Comparison of ENCODE assay signal across 1 cellular context in the genomic region with DNA sequence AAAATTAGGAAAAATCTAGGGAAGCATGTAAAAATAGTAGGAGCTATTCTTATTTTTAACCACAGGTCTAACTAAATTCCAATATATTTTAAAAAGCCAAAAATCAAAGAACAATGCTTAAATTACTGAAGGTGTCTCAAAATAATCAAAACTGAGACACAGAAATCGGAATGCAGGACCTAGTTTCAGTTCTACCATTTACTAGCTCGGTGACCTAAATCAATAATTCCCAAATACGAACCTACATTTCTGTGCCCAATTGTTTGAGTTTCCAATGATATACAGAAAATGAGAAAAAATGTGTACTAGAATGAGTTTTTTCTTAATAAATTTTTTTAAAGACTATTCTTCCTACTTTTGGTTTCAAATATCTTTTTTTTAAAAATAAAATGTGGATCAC.
TF ChIP-seq lines count a peak whose summit lies in the region.

No MANE protein-coding gene starts in this region.

TF ChIP-seq in GM23338, 12 proteins besides CTCF, POLR2A, EP300 and RAD21 (continued from another document):
- no peak for TF ChIP-seq EZH2 (IDR thresholded peaks at IDR 0.05; ENCODE audit: low read depth, unreplicated experiment)
- TF ChIP-seq, protein P1, sequence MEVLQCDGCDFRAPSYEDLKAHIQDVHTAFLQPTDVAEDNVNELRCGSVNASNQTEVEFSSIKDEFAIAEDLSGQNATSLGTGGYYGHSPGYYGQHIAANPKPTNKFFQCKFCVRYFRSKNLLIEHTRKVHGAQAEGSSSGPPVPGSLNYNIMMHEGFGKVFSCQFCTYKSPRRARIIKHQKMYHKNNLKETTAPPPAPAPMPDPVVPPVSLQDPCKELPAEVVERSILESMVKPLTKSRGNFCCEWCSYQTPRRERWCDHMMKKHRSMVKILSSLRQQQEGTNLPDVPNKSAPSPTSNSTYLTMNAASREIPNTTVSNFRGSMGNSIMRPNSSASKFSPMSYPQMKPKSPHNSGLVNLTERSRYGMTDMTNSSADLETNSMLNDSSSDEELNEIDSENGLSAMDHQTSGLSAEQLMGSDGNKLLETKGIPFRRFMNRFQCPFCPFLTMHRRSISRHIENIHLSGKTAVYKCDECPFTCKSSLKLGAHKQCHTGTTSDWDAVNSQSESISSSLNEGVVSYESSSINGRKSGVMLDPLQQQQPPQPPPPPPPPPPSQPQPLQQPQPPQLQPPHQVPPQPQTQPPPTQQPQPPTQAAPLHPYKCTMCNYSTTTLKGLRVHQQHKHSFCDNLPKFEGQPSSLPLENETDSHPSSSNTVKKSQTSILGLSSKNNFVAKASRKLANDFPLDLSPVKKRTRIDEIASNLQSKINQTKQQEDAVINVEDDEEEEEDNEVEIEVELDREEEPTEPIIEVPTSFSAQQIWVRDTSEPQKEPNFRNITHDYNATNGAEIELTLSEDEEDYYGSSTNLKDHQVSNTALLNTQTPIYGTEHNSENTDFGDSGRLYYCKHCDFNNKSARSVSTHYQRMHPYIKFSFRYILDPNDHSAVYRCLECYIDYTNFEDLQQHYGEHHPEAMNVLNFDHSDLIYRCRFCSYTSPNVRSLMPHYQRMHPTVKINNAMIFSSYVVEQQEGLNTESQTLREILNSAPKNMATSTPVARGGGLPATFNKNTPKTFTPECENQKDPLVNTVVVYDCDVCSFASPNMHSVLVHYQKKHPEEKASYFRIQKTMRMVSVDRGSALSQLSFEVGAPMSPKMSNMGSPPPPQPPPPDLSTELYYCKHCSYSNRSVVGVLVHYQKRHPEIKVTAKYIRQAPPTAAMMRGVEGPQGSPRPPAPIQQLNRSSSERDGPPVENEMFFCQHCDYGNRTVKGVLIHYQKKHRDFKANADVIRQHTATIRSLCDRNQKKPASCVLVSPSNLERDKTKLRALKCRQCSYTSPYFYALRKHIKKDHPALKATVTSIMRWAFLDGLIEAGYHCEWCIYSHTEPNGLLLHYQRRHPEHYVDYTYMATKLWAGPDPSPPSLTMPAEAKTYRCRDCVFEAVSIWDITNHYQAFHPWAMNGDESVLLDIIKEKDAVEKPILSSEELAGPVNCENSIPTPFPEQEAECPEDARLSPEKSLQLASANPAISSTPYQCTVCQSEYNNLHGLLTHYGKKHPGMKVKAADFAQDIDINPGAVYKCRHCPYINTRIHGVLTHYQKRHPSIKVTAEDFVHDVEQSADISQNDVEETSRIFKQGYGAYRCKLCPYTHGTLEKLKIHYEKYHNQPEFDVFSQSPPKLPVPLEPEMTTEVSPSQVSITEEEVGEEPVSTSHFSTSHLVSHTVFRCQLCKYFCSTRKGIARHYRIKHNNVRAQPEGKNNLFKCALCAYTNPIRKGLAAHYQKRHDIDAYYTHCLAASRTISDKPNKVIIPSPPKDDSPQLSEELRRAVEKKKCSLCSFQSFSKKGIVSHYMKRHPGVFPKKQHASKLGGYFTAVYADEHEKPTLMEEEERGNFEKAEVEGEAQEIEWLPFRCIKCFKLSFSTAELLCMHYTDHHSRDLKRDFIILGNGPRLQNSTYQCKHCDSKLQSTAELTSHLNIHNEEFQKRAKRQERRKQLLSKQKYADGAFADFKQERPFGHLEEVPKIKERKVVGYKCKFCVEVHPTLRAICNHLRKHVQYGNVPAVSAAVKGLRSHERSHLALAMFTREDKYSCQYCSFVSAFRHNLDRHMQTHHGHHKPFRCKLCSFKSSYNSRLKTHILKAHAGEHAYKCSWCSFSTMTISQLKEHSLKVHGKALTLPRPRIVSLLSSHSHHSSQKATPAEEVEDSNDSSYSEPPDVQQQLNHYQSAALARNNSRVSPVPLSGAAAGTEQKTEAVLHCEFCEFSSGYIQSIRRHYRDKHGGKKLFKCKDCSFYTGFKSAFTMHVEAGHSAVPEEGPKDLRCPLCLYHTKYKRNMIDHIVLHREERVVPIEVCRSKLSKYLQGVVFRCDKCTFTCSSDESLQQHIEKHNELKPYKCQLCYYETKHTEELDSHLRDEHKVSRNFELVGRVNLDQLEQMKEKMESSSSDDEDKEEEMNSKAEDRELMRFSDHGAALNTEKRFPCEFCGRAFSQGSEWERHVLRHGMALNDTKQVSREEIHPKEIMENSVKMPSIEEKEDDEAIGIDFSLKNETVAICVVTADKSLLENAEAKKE (CRISPR knock-in tag; IDR thresholded peaks at IDR 0.05): no peak
